ENCODE assay signal across 11 cellular contexts in genomic region chr2:206154197-206154596, GRCh38. TPM values are rescaled to one million over a fixed set of nuclear protein-coding genes. Genes with fewer than 3 reads are reported as not detected.
A peak's percentile ranks its signal among the peaks of the same experiment; 100 is the strongest.
DNase-seq lines count a peak whose midpoint lies in the region; ATAC-seq, FAIRE-seq and TF ChIP-seq lines count a peak whose summit lies in the region.
"Had no signal": no experiment of that assay in that cellular context is flagged by ENCODE, and none has a peak within 500 bp of the region (broad histone marks: within the 10 kb centered on the region; RNA-seq: fewer than 3 reads in every experiment).

No MANE protein-coding gene starts in this region.

- TF ChIP-seq EP300 in tibial nerve (IDR thresholded peaks at IDR 0.05), result no peak

- FAIRE-seq in bronchial epithelial cell (lab: Jason Lieb, UNC), result no peak
- FAIRE-seq: endothelial cell of umbilical vein had no signal

- no peak overlapping the region for H3K18ac ChIP-seq in neuronal stem cell (ENCODE audit: low read length)

- H3K27ac ChIP-seq in right atrium auricular region, result no peak overlapping the region
- no peak overlapping the region for H3K27ac ChIP-seq in MM.1S (ENCODE audit: low read length)
- H3K27ac ChIP-seq in dorsolateral prefrontal cortex, result no peak overlapping the region
- H3K27ac ChIP-seq in tibial nerve, result no peak overlapping the region
- no peak overlapping the region for H3K27ac ChIP-seq in neuronal stem cell (replicated peaks; ENCODE audit: low read length)
- H3K27ac ChIP-seq: skin epidermis had no signal

- peak in 1 of 2 donors; percentile 29 for TF ChIP-seq CTCF in right atrium auricular region (IDR thresholded peaks at IDR 0.05)
- peak; percentile 18 for TF ChIP-seq CTCF in MM.1S (IDR thresholded peaks at IDR 0.05; ENCODE audit: low read length)
- TF ChIP-seq CTCF in bronchial epithelial cell (IDR thresholded peaks at IDR 0.05; ENCODE audit: insufficient read depth, low read length, severe bottlenecking), result peak; percentile 10
- peak in 5 of 56 donors; percentile 9 to 17 (median 10) for TF ChIP-seq CTCF in dorsolateral prefrontal cortex (IDR thresholded peaks at IDR 0.05 in 54 of 56, conservative IDR thresholded peaks at IDR 0.05 in 2 of 56; ENCODE audit: low read depth in 1 of 56, partially characterized antibody in 56 of 56)
- TF ChIP-seq CTCF in tibial nerve (IDR thresholded peaks at IDR 0.05), result no peak

- H2AK5ac ChIP-seq in neuronal stem cell (ENCODE audit: low read depth, low read length), result no peak overlapping the region

- H3K23ac ChIP-seq in neuronal stem cell (ENCODE audit: low read depth, low read length, poor library complexity), result no peak overlapping the region

- no peak overlapping the region for H2BK5ac ChIP-seq in neuronal stem cell (ENCODE audit: low read length)

- H3K4ac ChIP-seq in neuronal stem cell (ENCODE audit: low read length), result no peak overlapping the region

- no peak overlapping the region for H2BK15ac ChIP-seq in neuronal stem cell (ENCODE audit: low read length)

- no peaks in the 10 kb centered on the region for H3K27me3 ChIP-seq in right atrium auricular region
- H3K27me3 ChIP-seq in MM.1S (replicated peaks; ENCODE audit: insufficient read depth, low read length), result no peaks in the 10 kb centered on the region
- no peaks in the 10 kb centered on the region for H3K27me3 ChIP-seq in bronchial epithelial cell (ENCODE audit: control insufficient read depth, insufficient read depth, low read length)
- H3K27me3 ChIP-seq in dorsolateral prefrontal cortex, result no peaks in the 10 kb centered on the region
- no peaks in the 10 kb centered on the region for H3K27me3 ChIP-seq in tibial nerve
- H3K27me3 ChIP-seq in neuronal stem cell (ENCODE audit: control insufficient read depth in 3 of 3, insufficient read depth in 3 of 3, low read depth in 1 of 3, low read length in 3 of 3), result no peaks in the 10 kb centered on the region

- H3K79me2 ChIP-seq in MM.1S (ENCODE audit: low read length), result peaks cover 81% of the 10 kb centered on the region

- H3K4me1 ChIP-seq in right atrium auricular region, result peaks cover 0 to 40% of the 10 kb centered on the region in 2 donors
- peaks cover 33% of the 10 kb centered on the region for H3K4me1 ChIP-seq in MM.1S (ENCODE audit: low read length)
- H3K4me1 ChIP-seq in tibial nerve, result peaks cover 0 to 36% (median 13%) of the 10 kb centered on the region in 4 donors
- H3K4me1 ChIP-seq in neuronal stem cell (ENCODE audit: control insufficient read depth in 2 of 2, insufficient read depth in 1 of 2, low read depth in 1 of 2, low read length in 2 of 2), result peaks cover 0 to 1% of the 10 kb centered on the region in 2 donors

- peak; percentile 47 for ATAC-seq in Right ventricle myocardium superior (ENCODE audit: poor library complexity)

- H3K4me2 ChIP-seq in MM.1S (ENCODE audit: low read depth, low read length) (no peak overlapping the region), neuronal stem cell (ENCODE audit: insufficient read depth, low read length, poor library complexity, severe bottlenecking) (no peak overlapping the region)

- H3K9me3 ChIP-seq in right atrium auricular region, result no peaks in the 10 kb centered on the region
- H3K9me3 ChIP-seq in MM.1S (replicated peaks; ENCODE audit: insufficient read depth, low read length), result no peaks in the 10 kb centered on the region
- H3K9me3 ChIP-seq in tibial nerve, result no peaks in the 10 kb centered on the region
- H3K9me3 ChIP-seq in neuronal stem cell (replicated peaks in 1 of 2; ENCODE audit: control insufficient read depth in 2 of 2, insufficient read depth in 1 of 2, low read depth in 1 of 2, low read length in 2 of 2), result peaks cover 0 to 5% of the 10 kb centered on the region in 2 donors

- no peak overlapping the region for H2BK12ac ChIP-seq in neuronal stem cell (ENCODE audit: low read length)

- H3K9ac ChIP-seq in MM.1S (ENCODE audit: low read length) (no peak overlapping the region), neuronal stem cell (ENCODE audit: low read depth, low read length, poor library complexity) (no peak overlapping the region)

- H3K9me2 ChIP-seq in MM.1S (replicated peaks; ENCODE audit: insufficient read depth, low read length), result no peaks in the 10 kb centered on the region

- TF ChIP-seq POLR2A in tibial nerve (IDR thresholded peaks at IDR 0.05), result no peak

- no peaks in the 10 kb centered on the region for H4K20me1 ChIP-seq in MM.1S (ENCODE audit: insufficient read depth, low read length)

- intact Hi-C loops in Right ventricle myocardium superior (cut with DNase I), result no loop called here
- intact Hi-C loops in dorsolateral prefrontal cortex (cut with DNase I), result no loop called here

- H3K36me3 ChIP-seq in right atrium auricular region (peaks cover 17% of the 10 kb centered on the region), MM.1S (replicated peaks; ENCODE audit: insufficient read depth, low read length) (no peaks in the 10 kb centered on the region), bronchial epithelial cell (ENCODE audit: control insufficient read depth, insufficient read depth, low read length) (peaks cover 1% of the 10 kb centered on the region), tibial nerve (peaks cover 0 to 28% (median 0%) of the 10 kb centered on the region in 3 donors), neuronal stem cell (replicated peaks in 1 of 2; ENCODE audit: control insufficient read depth in 2 of 2, insufficient read depth in 2 of 2, low read length in 2 of 2) (peaks cover 10 to 50% of the 10 kb centered on the region in 2 donors)

- no peak overlapping the region for H4K8ac ChIP-seq in neuronal stem cell (ENCODE audit: low read depth, low read length)

- H3F3A ChIP-seq in MM.1S (ENCODE audit: insufficient read depth, low read length), result peaks cover 15% of the 10 kb centered on the region; the same call in 1 of the 2 replicates

- H3K14ac ChIP-seq in neuronal stem cell (ENCODE audit: low read length), result no peak overlapping the region

- no peak overlapping the region for H4K91ac ChIP-seq in neuronal stem cell (ENCODE audit: low read depth, low read length, poor library complexity)

- H3K79me1 ChIP-seq in neuronal stem cell (ENCODE audit: low read depth, low read length), result peaks cover 6% of the 10 kb centered on the region

- no peak overlapping the region for H3K4me3 ChIP-seq in right atrium auricular region
- H3K4me3 ChIP-seq in MM.1S (ENCODE audit: low read length), result no peak overlapping the region
- H3K4me3 ChIP-seq in bronchial epithelial cell (ENCODE audit: low read depth, low read length), result no peak overlapping the region
- H3K4me3 ChIP-seq in dorsolateral prefrontal cortex, result no peak overlapping the region
- H3K4me3 ChIP-seq in tibial nerve, result no peak overlapping the region
- H3K4me3 ChIP-seq in neuronal stem cell (ENCODE audit: low read length in 2 of 2), result no peak overlapping the region
- H3K4me3 ChIP-seq: skin epidermis had no signal

- 86 to 87% methylated on average over 3 of the region's 3 CpGs for WGBS in tibial nerve, 2 donors
- no CpG with 5 or more reads among the region's 3 CpGs for WGBS in neuronal stem cell (ENCODE audit: extremely low coverage in 2 of 2, insufficient read length in 2 of 2, insufficient replicate concordance in 1 of 2), 2 donors

- H2BK120ac ChIP-seq in neuronal stem cell (ENCODE audit: low read depth, low read length), result no peak overlapping the region

- no peak overlapping the region for H2AFZ ChIP-seq in MM.1S (ENCODE audit: low read length)
- H2AFZ ChIP-seq in neuronal stem cell (ENCODE audit: low read length), result no peak overlapping the region

- no peak for DNase-seq in Right ventricle myocardium superior
- no peak for DNase-seq in right atrium auricular region (ENCODE audit: low spot score)
- no peak for DNase-seq in MM.1S
- DNase-seq in bronchial epithelial cell (ENCODE audit: low read depth), result no peak
- no peak for DNase-seq in dorsolateral prefrontal cortex
- DNase-seq in activated gamma-delta T cell (lab: John Stamatoyannopoulos, UW), result no peak
- DNase-seq in tibial nerve (ENCODE audit: low spot score in 2 of 2), result no peak
- no peak for DNase-seq in neuronal stem cell (ENCODE audit: low spot score)
- DNase-seq: activated CD4-positive, alpha-beta T cell treated with anti-CD3 and anti-CD28 coated beads, Interleukin-2, amount 10 ng/mL, durations not matched to agents 7 days and 5 days had no signal

RNA-seq across cellular contexts. Expression of gene NDUFS1, which starts 5.0 kb away (rescaled TPM):
- total RNA-seq in Right ventricle myocardium superior, result 484 TPM
- total RNA-seq in right atrium auricular region, result 100 to 1,000 TPM; 183 to 388 TPM
- total RNA-seq in bronchial epithelial cell, result 72.5 and 103 TPM in 2 replicates
- total RNA-seq in dorsolateral prefrontal cortex, result 100 to 1,000 TPM; 106 to 220 (median 165) TPM
- 10 to 100 TPM; 37.8 to 68.6 (median 53.0) TPM for total RNA-seq in tibial nerve
- 31.8 TPM for polyA plus RNA-seq in neuronal stem cell (2013, experiment 1 of 2)
- polyA plus RNA-seq in neuronal stem cell (2013, experiment 2 of 2), result 31.9 TPM

RNA-seq across cellular contexts. Expression of gene EEF1B2, which starts 5.5 kb away (rescaled TPM):
- total RNA-seq in Right ventricle myocardium superior (257 TPM), right atrium auricular region (100 to 1,000 TPM; 212 to 254 TPM), bronchial epithelial cell (816 and 1,045 TPM in 2 replicates), dorsolateral prefrontal cortex (100 to 1,000 TPM in 119 of 120 experiments, 10 to 100 TPM in 1; 99.8 to 207 (median 145) TPM), tibial nerve (100 to 1,000 TPM; 200 to 300 (median 258) TPM)
- 875 TPM for polyA plus RNA-seq in neuronal stem cell (2013, experiment 1 of 2)
- 863 TPM for polyA plus RNA-seq in neuronal stem cell (2013, experiment 2 of 2)

Comparison
In these comparisons a context has a peak if more than half of its experiments do, and no peak if none do; other contexts are left out.
1. CTCF ChIP-seq: peak in MM.1S (single experiment) and bronchial epithelial cell (single experiment); none in tibial nerve (0 of 5).